1 cellular context compared by ENCODE assay signal in the genomic region with DNA sequence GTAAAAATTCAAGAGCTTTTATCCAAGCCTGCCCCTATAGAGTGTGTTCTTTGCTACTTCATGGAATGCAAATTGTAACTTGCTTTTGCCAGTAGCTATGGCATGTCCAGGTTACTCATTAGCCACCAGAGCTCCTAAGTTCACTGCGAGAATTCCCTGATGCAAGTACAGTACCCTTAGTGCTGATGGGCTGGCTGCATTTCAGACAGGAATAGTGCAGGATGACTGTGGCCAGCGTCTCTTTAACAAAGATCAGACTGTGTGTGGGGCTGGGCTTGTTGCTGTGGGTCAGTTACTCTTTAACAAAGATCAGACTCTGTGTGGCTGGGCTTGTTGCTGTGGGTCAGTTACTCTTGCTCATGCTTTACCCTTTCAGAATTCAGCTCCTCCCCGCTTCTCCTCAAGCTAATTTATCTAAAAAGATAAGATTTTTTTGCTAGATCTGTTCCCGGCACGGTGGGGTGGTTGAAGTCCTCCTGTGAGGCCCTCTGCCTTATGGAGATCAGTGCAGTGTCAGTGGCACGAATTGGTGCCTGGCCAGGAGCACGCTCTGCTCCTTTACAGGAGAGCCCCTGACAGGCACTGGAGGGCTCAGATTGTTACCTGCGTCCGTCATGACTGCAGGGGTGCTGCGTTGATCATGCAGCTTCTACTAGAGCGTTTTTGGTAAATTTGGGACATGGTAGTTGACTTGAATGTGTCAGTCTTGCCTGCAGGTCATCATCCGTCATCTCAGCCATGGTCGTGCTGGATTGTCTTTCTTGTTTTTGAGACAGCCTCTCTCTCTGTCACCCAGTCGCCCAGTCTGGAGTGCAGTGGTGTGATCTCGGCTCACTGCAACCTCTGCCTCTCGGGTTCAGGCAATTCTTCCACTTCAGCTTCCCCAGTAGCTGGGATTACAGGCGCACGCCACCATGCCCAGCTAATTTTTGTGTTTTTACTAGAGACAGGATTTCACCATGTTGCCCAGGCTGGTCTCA.
A peak's percentile ranks its signal among the peaks of the same experiment; 100 is the strongest.
TF ChIP-seq lines count a peak whose summit lies in the region.

No MANE protein-coding gene starts in this region.

TF ChIP-seq in HepG2, 621 proteins besides CTCF, POLR2A, EP300 and RAD21 (continued from another document and continues in another):
- TF ChIP-seq TBX2 (CRISPR knock-in tag; IDR thresholded peaks at IDR 0.05; ENCODE audit: borderline replicate concordance) (no peak; the same call in 1 of the 2 replicates), U2AF1 (optimal IDR thresholded peaks at IDR 0.05; ENCODE audit: low read depth, low read length) (no peak), DNMT3B (CRISPR knock-in tag; conservative IDR thresholded peaks at IDR 0.05) (no peak), GFI1 (CRISPR knock-in tag; IDR thresholded peaks at IDR 0.05; ENCODE audit: borderline replicate concordance) (no peak; the same call in 1 of the 2 replicates), RXRB (CRISPR knock-in tag; IDR thresholded peaks at IDR 0.05; ENCODE audit: borderline replicate concordance) (no peak; the same call in none of the 2 replicates), ZNF224 (CRISPR knock-in tag; IDR thresholded peaks at IDR 0.05) (no peak), LBX2 (CRISPR knock-in tag; IDR thresholded peaks at IDR 0.05; ENCODE audit: borderline replicate concordance) (no peak), NAIF1 (CRISPR knock-in tag; IDR thresholded peaks at IDR 0.05; ENCODE audit: borderline replicate concordance) (no peak), ZNF12 (CRISPR knock-in tag; IDR thresholded peaks at IDR 0.05) (0 out of 2 replicates have a peak, but pooled peaks have one; percentile 9), ZNF570 (CRISPR knock-in tag; IDR thresholded peaks at IDR 0.05; ENCODE audit: borderline replicate concordance) (no peak), ZBED4 (CRISPR knock-in tag; IDR thresholded peaks at IDR 0.05; ENCODE audit: borderline replicate concordance) (no peak), ZFX (CRISPR knock-in tag; IDR thresholded peaks at IDR 0.05; ENCODE audit: low read depth) (peak; percentile 26), ZBTB1 (CRISPR knock-in tag; IDR thresholded peaks at IDR 0.05; ENCODE audit: borderline replicate concordance) (no peak), FOXK2 (IDR thresholded peaks at IDR 0.05) (peak; percentile 93), NFE2 (CRISPR knock-in tag; IDR thresholded peaks at IDR 0.05) (no peak), GPN1 (CRISPR knock-in tag; IDR thresholded peaks at IDR 0.05; ENCODE audit: borderline replicate concordance) (no peak), ZNF713 (CRISPR knock-in tag; IDR thresholded peaks at IDR 0.05) (no peak), ZNF292 (CRISPR knock-in tag; IDR thresholded peaks at IDR 0.05; ENCODE audit: borderline replicate concordance, low read depth) (peak; percentile 90; the same call in 1 of the 2 replicates), MBD4 (IDR thresholded peaks at IDR 0.05; ENCODE audit: borderline replicate concordance, low read length) (no peak), PHF5A (CRISPR knock-in tag; IDR thresholded peaks at IDR 0.05; ENCODE audit: low read depth, unreplicated experiment) (peak; percentile 19), KMT2A (CRISPR knock-in tag; IDR thresholded peaks at IDR 0.05) (peak; percentile 41; the same call in 1 of the 2 replicates), NFE2L2 (IDR thresholded peaks at IDR 0.05; ENCODE audit: low read length) (no peak), ZIK1 (CRISPR knock-in tag; IDR thresholded peaks at IDR 0.05; ENCODE audit: borderline replicate concordance, low read depth) (no peak), SP4 (CRISPR knock-in tag; IDR thresholded peaks at IDR 0.05) (no peak; the same call in none of the 2 replicates), ZZZ3 (CRISPR knock-in tag; IDR thresholded peaks at IDR 0.05; ENCODE audit: borderline replicate concordance) (no peak), ZNF879 (CRISPR knock-in tag; IDR thresholded peaks at IDR 0.05) (no peak), GLI4 (CRISPR knock-in tag; IDR thresholded peaks at IDR 0.05; ENCODE audit: borderline replicate concordance) (no peak), KAT2B (IDR thresholded peaks at IDR 0.05; ENCODE audit: borderline replicate concordance, low read depth, low read length) (no peak), ZNF710 (CRISPR knock-in tag; IDR thresholded peaks at IDR 0.05; ENCODE audit: borderline replicate concordance) (no peak; the same call in 1 of the 2 replicates), CBFB (CRISPR knock-in tag; IDR thresholded peaks at IDR 0.05) (no peak), HIVEP1 (CRISPR knock-in tag; IDR thresholded peaks at IDR 0.05) (peak; percentile 56; the same call in 1 of the 2 replicates), TCF12 (IDR thresholded peaks at IDR 0.05) (no peak), TCF12 (CRISPR knock-in tag; IDR thresholded peaks at IDR 0.05) (0 out of 2 replicates have a peak, but pooled peaks have one; percentile 8), GATA4 (IDR thresholded peaks at IDR 0.05; ENCODE audit: borderline replicate concordance, low read depth) (peak; percentile 33; the same call in 1 of the 2 replicates)
- TF ChIP-seq, protein P1, sequence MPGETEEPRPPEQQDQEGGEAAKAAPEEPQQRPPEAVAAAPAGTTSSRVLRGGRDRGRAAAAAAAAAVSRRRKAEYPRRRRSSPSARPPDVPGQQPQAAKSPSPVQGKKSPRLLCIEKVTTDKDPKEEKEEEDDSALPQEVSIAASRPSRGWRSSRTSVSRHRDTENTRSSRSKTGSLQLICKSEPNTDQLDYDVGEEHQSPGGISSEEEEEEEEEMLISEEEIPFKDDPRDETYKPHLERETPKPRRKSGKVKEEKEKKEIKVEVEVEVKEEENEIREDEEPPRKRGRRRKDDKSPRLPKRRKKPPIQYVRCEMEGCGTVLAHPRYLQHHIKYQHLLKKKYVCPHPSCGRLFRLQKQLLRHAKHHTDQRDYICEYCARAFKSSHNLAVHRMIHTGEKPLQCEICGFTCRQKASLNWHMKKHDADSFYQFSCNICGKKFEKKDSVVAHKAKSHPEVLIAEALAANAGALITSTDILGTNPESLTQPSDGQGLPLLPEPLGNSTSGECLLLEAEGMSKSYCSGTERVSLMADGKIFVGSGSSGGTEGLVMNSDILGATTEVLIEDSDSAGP (CRISPR knock-in tag; IDR thresholded peaks at IDR 0.05; ENCODE audit: borderline replicate concordance): peak; percentile 72
- TF ChIP-seq, protein P2, sequence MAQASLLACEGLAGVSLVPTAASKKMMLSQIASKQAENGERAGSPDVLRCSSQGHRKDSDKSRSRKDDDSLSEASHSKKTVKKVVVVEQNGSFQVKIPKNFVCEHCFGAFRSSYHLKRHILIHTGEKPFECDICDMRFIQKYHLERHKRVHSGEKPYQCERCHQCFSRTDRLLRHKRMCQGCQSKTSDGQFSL (CRISPR knock-in tag; IDR thresholded peaks at IDR 0.05): no peak
- TF ChIP-seq, protein P3, sequence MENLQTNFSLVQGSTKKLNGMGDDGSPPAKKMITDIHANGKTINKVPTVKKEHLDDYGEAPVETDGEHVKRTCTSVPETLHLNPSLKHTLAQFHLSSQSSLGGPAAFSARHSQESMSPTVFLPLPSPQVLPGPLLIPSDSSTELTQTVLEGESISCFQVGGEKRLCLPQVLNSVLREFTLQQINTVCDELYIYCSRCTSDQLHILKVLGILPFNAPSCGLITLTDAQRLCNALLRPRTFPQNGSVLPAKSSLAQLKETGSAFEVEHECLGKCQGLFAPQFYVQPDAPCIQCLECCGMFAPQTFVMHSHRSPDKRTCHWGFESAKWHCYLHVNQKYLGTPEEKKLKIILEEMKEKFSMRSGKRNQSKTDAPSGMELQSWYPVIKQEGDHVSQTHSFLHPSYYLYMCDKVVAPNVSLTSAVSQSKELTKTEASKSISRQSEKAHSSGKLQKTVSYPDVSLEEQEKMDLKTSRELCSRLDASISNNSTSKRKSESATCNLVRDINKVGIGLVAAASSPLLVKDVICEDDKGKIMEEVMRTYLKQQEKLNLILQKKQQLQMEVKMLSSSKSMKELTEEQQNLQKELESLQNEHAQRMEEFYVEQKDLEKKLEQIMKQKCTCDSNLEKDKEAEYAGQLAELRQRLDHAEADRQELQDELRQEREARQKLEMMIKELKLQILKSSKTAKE (CRISPR knock-in tag; IDR thresholded peaks at IDR 0.05; ENCODE audit: borderline replicate concordance): no peak
- TF ChIP-seq, protein P4, sequence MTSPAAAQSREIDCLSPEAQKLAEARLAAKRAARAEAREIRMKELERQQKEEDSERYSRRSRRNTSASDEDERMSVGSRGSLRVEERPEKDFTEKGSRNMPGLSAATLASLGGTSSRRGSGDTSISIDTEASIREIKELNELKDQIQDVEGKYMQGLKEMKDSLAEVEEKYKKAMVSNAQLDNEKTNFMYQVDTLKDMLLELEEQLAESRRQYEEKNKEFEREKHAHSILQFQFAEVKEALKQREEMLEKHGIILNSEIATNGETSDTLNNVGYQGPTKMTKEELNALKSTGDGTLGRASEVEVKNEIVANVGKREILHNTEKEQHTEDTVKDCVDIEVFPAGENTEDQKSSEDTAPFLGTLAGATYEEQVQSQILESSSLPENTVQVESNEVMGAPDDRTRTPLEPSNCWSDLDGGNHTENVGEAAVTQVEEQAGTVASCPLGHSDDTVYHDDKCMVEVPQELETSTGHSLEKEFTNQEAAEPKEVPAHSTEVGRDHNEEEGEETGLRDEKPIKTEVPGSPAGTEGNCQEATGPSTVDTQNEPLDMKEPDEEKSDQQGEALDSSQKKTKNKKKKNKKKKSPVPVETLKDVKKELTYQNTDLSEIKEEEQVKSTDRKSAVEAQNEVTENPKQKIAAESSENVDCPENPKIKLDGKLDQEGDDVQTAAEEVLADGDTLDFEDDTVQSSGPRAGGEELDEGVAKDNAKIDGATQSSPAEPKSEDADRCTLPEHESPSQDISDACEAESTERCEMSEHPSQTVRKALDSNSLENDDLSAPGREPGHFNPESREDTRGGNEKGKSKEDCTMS (CRISPR knock-in tag; conservative IDR thresholded peaks at IDR 0.05): no peak
- TF ChIP-seq, protein P5, sequence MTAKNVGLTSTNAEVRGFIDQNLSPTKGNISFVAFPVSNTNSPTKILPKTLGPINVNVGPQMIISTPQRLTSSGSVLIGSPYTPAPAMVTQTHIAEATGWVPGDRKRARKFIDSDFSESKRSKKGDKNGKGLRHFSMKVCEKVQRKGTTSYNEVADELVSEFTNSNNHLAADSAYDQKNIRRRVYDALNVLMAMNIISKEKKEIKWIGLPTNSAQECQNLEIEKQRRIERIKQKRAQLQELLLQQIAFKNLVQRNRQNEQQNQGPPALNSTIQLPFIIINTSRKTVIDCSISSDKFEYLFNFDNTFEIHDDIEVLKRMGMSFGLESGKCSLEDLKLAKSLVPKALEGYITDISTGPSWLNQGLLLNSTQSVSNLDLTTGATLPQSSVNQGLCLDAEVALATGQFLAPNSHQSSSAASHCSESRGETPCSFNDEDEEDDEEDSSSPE (CRISPR knock-in tag; IDR thresholded peaks at IDR 0.05): no peak
- TF ChIP-seq, protein P6, sequence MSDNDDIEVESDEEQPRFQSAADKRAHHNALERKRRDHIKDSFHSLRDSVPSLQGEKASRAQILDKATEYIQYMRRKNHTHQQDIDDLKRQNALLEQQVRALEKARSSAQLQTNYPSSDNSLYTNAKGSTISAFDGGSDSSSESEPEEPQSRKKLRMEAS (IDR thresholded peaks at IDR 0.05): 0 out of 2 replicates have a peak, but pooled peaks have one; percentile 13
- TF ChIP-seq, protein P7, sequence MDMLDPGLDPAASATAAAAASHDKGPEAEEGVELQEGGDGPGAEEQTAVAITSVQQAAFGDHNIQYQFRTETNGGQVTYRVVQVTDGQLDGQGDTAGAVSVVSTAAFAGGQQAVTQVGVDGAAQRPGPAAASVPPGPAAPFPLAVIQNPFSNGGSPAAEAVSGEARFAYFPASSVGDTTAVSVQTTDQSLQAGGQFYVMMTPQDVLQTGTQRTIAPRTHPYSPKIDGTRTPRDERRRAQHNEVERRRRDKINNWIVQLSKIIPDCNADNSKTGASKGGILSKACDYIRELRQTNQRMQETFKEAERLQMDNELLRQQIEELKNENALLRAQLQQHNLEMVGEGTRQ (IDR thresholded peaks at IDR 0.05; ENCODE audit: low read depth, low read length): no peak
- TF ChIP-seq, protein P7 (CRISPR knock-in tag; IDR thresholded peaks at IDR 0.05; ENCODE audit: borderline replicate concordance): no peak
